ENCODE assay signal across 18 cellular contexts in the genomic region with DNA sequence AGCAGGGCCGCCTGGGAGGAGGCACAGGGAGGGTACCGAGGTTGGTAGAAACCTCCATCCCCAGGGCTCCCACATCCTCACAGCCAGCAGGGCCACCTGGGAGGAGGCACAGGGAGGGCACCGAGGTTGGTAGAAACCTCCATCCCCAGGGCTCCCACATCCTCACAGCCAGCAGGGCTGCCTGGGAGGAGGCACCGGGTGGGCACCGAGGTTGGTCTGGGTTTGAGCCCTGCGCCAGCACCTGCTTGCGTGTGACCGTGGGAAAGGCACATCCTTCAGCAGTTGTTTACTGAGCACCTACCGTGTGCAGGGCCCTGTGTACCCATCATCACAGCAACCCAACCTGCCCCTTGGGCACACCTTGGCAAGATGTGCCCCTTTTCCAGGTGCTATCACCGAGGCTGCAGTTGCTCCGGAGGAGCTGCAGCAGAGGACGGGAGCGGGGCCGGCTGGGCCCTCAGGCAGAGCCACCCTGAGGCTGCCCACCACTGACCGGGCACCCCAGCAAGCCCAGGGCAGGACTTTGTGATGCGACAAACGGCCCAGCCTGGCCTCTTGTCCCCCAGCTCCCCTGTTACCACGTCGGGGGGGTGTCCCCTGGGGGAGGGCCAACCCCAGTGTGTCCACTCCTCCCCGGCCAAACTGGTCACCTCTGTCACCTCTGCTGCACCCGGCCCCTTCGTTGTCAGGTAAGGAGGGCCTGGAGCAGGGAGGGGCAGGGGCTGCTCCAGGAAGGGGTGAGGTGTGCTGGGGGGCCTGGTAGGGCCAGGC. TPM values are rescaled to one million over a fixed set of nuclear protein-coding genes. Genes with fewer than 3 reads are reported as not detected.
DNase-seq lines count a peak whose midpoint lies in the region; ATAC-seq, FAIRE-seq and TF ChIP-seq lines count a peak whose summit lies in the region.
"Had no signal": no experiment of that assay in that cellular context is flagged by ENCODE, and none has a peak within 500 bp of the region (broad histone marks: within the 10 kb centered on the region; RNA-seq: fewer than 3 reads in every experiment).

No MANE protein-coding gene starts in this region.

- ATAC-seq in Right ventricle myocardium inferior (no peak), HepG2 (no peak), GM19463 (IDR thresholded peaks at IDR 0.05; ENCODE audit: unreplicated experiment) (no peak)
- ATAC-seq in stimulated activated memory B cell treated with anti-CD40 and anti-IgM and Interleukin-4, amounts not matched to agents 10 μg/mL and 1 μg/mL and 100 μg/mL, for 72 hours: peak; percentile 7
- ATAC-seq: A549 had no signal

- peaks cover 17% of the 10 kb centered on the region for H3K27me3 Mint-ChIP-seq in stimulated activated memory B cell treated with anti-CD40 and anti-IgM and Interleukin-4, amounts not matched to agents 10 μg/mL and 1 μg/mL and 100 μg/mL, for 72 hours
- no peaks in the 10 kb centered on the region for H3K27me3 Mint-ChIP-seq in activated naive CD4-positive, alpha-beta T cell treated with anti-CD3 and anti-CD28 coated beads for 36 hours (ENCODE audit: low read depth)
- H3K27me3 Mint-ChIP-seq: CD4-positive, alpha-beta T cell had no signal

- BruUV-seq in HepG2 (replicated peaks; lab: Mats Ljungman, UMichigan): no TSS peak

- no peaks in the 10 kb centered on the region for H3K79me2 ChIP-seq in HepG2 (ENCODE audit: insufficient read depth, low read length)

- H3K4me3 ChIP-seq in left ventricle myocardium inferior (no peak overlapping the region), NT2/D1 (ENCODE audit: insufficient read length, low read depth) (no peak overlapping the region), HepG2 (replicated peaks in 1 of 3; ENCODE audit: insufficient read depth in 1 of 3, low read depth in 2 of 3, low read length in 3 of 3) (no peak overlapping the region)
- H3K4me3 ChIP-seq: A549 had no signal

- intact Hi-C loops in Right ventricle myocardium inferior (cut with DNase I): no loop called here
- intact Hi-C loops in left ventricle myocardium inferior (cut with micrococcal nuclease): no loop called here
- intact Hi-C loops in HepG2 (cut with micrococcal nuclease; ENCODE audit: unreplicated experiment): no loop called here
- intact Hi-C loops in activated naive CD4-positive, alpha-beta T cell treated with anti-CD3 and anti-CD28 coated beads for 36 hours (cut with micrococcal nuclease): no loop called here

- TF ChIP-seq RAD21 in HepG2 (CRISPR knock-in tag; IDR thresholded peaks at IDR 0.05): no peak

- H3K27me3 ChIP-seq in left ventricle myocardium inferior (ENCODE audit: low read depth) (no peaks in the 10 kb centered on the region), NT2/D1 (ENCODE audit: insufficient read depth, insufficient read length) (no peaks in the 10 kb centered on the region), HepG2 (ENCODE audit: control insufficient read depth in 1 of 2, insufficient read depth in 2 of 2, low read length in 2 of 2) (peaks cover 4 to 51% of the 10 kb centered on the region in 2 experiments; a peak in 4 of 5 replicates)

- DNase-seq in Right ventricle myocardium inferior (ENCODE audit: missing footprints): peak; percentile 39
- DNase-seq in left ventricle myocardium inferior: no peak
- DNase-seq in NT2/D1 (ENCODE audit: low read depth, low spot score): no peak
- DNase-seq in HepG2 (ENCODE audit: low spot score): no peak
- DNase-seq in activated naive CD4-positive, alpha-beta T cell treated with anti-CD3 and anti-CD28 coated beads for 36 hours: no peak
- no peak for DNase-seq in kidney tubule cell (ENCODE audit: low spot score)
- DNase-seq: AML-193; CD4-positive, alpha-beta T cell; DMS153; DMS79 treated with DMSO at 0.1 percent for 48 hours; GF-D8; HCEC 1CT had no signal

- H3K4me2 ChIP-seq in HepG2 (ENCODE audit: low read depth, low read length): no peak overlapping the region
- H3K4me2 ChIP-seq: A549 had no signal

- no peak overlapping the region for H3K27ac Mint-ChIP-seq in stimulated activated memory B cell treated with anti-CD40 and anti-IgM and Interleukin-4, amounts not matched to agents 10 μg/mL and 1 μg/mL and 100 μg/mL, for 72 hours
- H3K27ac Mint-ChIP-seq in activated naive CD4-positive, alpha-beta T cell treated with anti-CD3 and anti-CD28 coated beads for 36 hours: no peak overlapping the region
- H3K27ac Mint-ChIP-seq: CD4-positive, alpha-beta T cell had no signal

- H3K9me3 ChIP-seq in left ventricle myocardium inferior (replicated peaks): no peaks in the 10 kb centered on the region
- H3K9me3 ChIP-seq in NT2/D1 (ENCODE audit: insufficient read depth, low read length): no peaks in the 10 kb centered on the region
- H3K9me3 ChIP-seq in HepG2 (ENCODE audit: low read length): no peaks in the 10 kb centered on the region
- H3K9me3 ChIP-seq: A549, Caco-2 had no signal

- TF ChIP-seq POLR2A in HepG2 (IDR thresholded peaks at IDR 0.05; ENCODE audit: insufficient read depth in 1 of 2, low read depth in 2 of 2, low read length in 2 of 2): no peak

- H4K20me1 ChIP-seq in HepG2 (ENCODE audit: insufficient read depth, low read length): no peaks in the 10 kb centered on the region

- CTCF ChIA-PET in HepG2 (lab: Yijun Ruan, JAX; ENCODE audit: low intra/inter-chr PET ratio, low total read pairs): no interaction called here
- CTCF ChIA-PET in activated naive CD4-positive, alpha-beta T cell treated with anti-CD3 and anti-CD28 coated beads for 36 hours (lab: Charles Lee): no interaction called here

- no peak for FAIRE-seq in HepG2 (lab: Jason Lieb, UNC)
- FAIRE-seq: A549 had no signal

- H3K4me1 ChIP-seq in left ventricle myocardium inferior (peaks cover 27% of the 10 kb centered on the region), NT2/D1 (ENCODE audit: insufficient read depth, insufficient read length) (peaks cover 13% of the 10 kb centered on the region), HepG2 (ENCODE audit: insufficient read depth, low read length) (peaks cover 52% of the 10 kb centered on the region)

- H3K9ac ChIP-seq in NT2/D1 (ENCODE audit: insufficient read length, low read depth) (peak overlapping the region; percentile 36), HepG2 (ENCODE audit: insufficient read depth, low read depth, low read length) (no peak overlapping the region)

- TF ChIP-seq CTCF in left ventricle myocardium inferior (IDR thresholded peaks at IDR 0.05; ENCODE audit: borderline replicate concordance) (no peak), HepG2 (CRISPR knock-in tag; IDR thresholded peaks at IDR 0.05) (no peak)

- no peak overlapping the region for H3K4me3 Mint-ChIP-seq in stimulated activated memory B cell treated with anti-CD40 and anti-IgM and Interleukin-4, amounts not matched to agents 10 μg/mL and 1 μg/mL and 100 μg/mL, for 72 hours
- no peak overlapping the region for H3K4me3 Mint-ChIP-seq in activated naive CD4-positive, alpha-beta T cell treated with anti-CD3 and anti-CD28 coated beads for 36 hours
- H3K4me3 Mint-ChIP-seq: CD4-positive, alpha-beta T cell had no signal

- H3K4me1 Mint-ChIP-seq in stimulated activated memory B cell treated with anti-CD40 and anti-IgM and Interleukin-4, amounts not matched to agents 10 μg/mL and 1 μg/mL and 100 μg/mL, for 72 hours: peaks cover 6% of the 10 kb centered on the region
- H3K4me1 Mint-ChIP-seq in activated naive CD4-positive, alpha-beta T cell treated with anti-CD3 and anti-CD28 coated beads for 36 hours (ENCODE audit: low read depth): peaks cover 2% of the 10 kb centered on the region

- H3K27ac ChIP-seq in left ventricle myocardium inferior (replicated peaks): no peak overlapping the region
- H3K27ac ChIP-seq in HepG2 (ENCODE audit: extremely low read length, insufficient read depth, low read length): no peak overlapping the region
- H3K27ac ChIP-seq: 22Rv1, A549, C4-2B had no signal

- TF ChIP-seq EP300 in HepG2 (IDR thresholded peaks at IDR 0.05; ENCODE audit: low read depth in 2 of 2, low read length in 2 of 2) (no peak), HepG2 (CRISPR knock-in tag; IDR thresholded peaks at IDR 0.05; ENCODE audit: borderline replicate concordance) (no peak)

- H2AFZ ChIP-seq in HepG2 (ENCODE audit: low read length): no peak overlapping the region

- no peaks in the 10 kb centered on the region for H3K36me3 Mint-ChIP-seq in stimulated activated memory B cell treated with anti-CD40 and anti-IgM and Interleukin-4, amounts not matched to agents 10 μg/mL and 1 μg/mL and 100 μg/mL, for 72 hours
- H3K36me3 Mint-ChIP-seq in activated naive CD4-positive, alpha-beta T cell treated with anti-CD3 and anti-CD28 coated beads for 36 hours (ENCODE audit: low read depth): no peaks in the 10 kb centered on the region

- POLR2A ChIA-PET in HepG2 (lab: Yijun Ruan, JAX): interaction anchor here (2.1 to 5.4 kb wide), 2 partner anchors 7 to 23 kb away, joined by 5 to 46 read pairs; a partner anchor contains a TSS

- no peaks in the 10 kb centered on the region for H3K9me3 Mint-ChIP-seq in stimulated activated memory B cell treated with anti-CD40 and anti-IgM and Interleukin-4, amounts not matched to agents 10 μg/mL and 1 μg/mL and 100 μg/mL, for 72 hours
- no peaks in the 10 kb centered on the region for H3K9me3 Mint-ChIP-seq in activated naive CD4-positive, alpha-beta T cell treated with anti-CD3 and anti-CD28 coated beads for 36 hours
- H3K9me3 Mint-ChIP-seq: CD4-positive, alpha-beta T cell had no signal

- H3K36me3 ChIP-seq in left ventricle myocardium inferior (no peaks in the 10 kb centered on the region), NT2/D1 (ENCODE audit: insufficient read depth, insufficient read length, low read length) (no peaks in the 10 kb centered on the region), HepG2 (replicated peaks in 1 of 2; ENCODE audit: control insufficient read depth in 1 of 2, insufficient read depth in 2 of 2, low read length in 2 of 2) (no peaks in the 10 kb centered on the region)

- WGBS in HepG2 (ENCODE audit: low lambda C conversion rate): 63% methylated on average over 14 of the region's 22 CpGs

- in situ Hi-C loops in HepG2 (cut with HindIII; ENCODE audit: extremely low pct_ligation_motif_present, low pct_unique_long_range_greater_than_20kb): no loop called here

RNA-seq across cellular contexts. Expression of a gene that starts 22.1 kb away (rescaled TPM):
- total RNA-seq in Right ventricle myocardium inferior (8.2 TPM), left ventricle myocardium inferior (12.5 TPM), HepG2 (2016; rRNA removed; fragmentation: Illumina TruSeq; extraction: Trizol) (18.1 and 27.1 TPM in 2 replicates)
- total RNA-seq in HepG2 (2016; cell fraction: cytosol; rRNA removed; fragmentation: Illumina TruSeq; extraction: Trizol; ENCODE audit: low read depth): 11.4 and 11.5 TPM in 2 replicates
- total RNA-seq in HepG2 (2016; cell fraction: insoluble cytoplasmic fraction; rRNA removed; fragmentation: Illumina TruSeq; extraction: Trizol): 18.2 and 24.7 TPM in 2 replicates
- total RNA-seq in HepG2 (2016; cell fraction: membrane; rRNA removed; fragmentation: Illumina TruSeq; extraction: Trizol): 21.9 and 22.1 TPM in 2 replicates
- 32.7 and 36.4 TPM in 2 replicates for total RNA-seq in HepG2 (2016; cell fraction: nucleus; rRNA removed; fragmentation: Illumina TruSeq; extraction: Trizol)
- 20.5 and 26.5 TPM in 2 replicates for polyA plus RNA-seq in HepG2 (2011; rRNA removed)
- 14.6 and 23.2 TPM in 2 replicates for polyA plus RNA-seq in HepG2 (2011; cell fraction: cytosol; rRNA removed)
- 50.0 and 59.1 TPM in 2 replicates for polyA plus RNA-seq in HepG2 (2011; cell fraction: nucleus; rRNA removed)
- 20.8 and 24.1 TPM in 2 replicates for polyA plus RNA-seq in HepG2 (2012)
- 5.0 and 5.2 TPM in 2 replicates for polyA plus RNA-seq in HepG2 (2016; cell fraction: cytosol; fragmentation: Illumina TruSeq; extraction: Trizol; ENCODE audit: low read depth)
- polyA plus RNA-seq in HepG2 (2016; cell fraction: insoluble cytoplasmic fraction; fragmentation: Illumina TruSeq; extraction: Trizol; ENCODE audit: low read depth): 24.2 and 30.6 TPM in 2 replicates
- polyA plus RNA-seq in HepG2 (2016; cell fraction: membrane; fragmentation: Illumina TruSeq; extraction: Trizol; ENCODE audit: low read depth): 6.9 and 8.0 TPM in 2 replicates
- polyA plus RNA-seq in HepG2 (2016; cell fraction: nucleus; fragmentation: Illumina TruSeq; extraction: Trizol; ENCODE audit: insufficient read depth, low read depth): 47.7 and 49.4 TPM in 2 replicates
- polyA minus RNA-seq in HepG2 (2011; rRNA and poly(A)+ RNA removed; ENCODE audit: low replicate concordance): 5.0 and 29.3 TPM in 2 replicates
- polyA minus RNA-seq in HepG2 (2011; cell fraction: cytosol; rRNA and poly(A)+ RNA removed): 11.4 and 16.2 TPM in 2 replicates
- 49.3 and 51.1 TPM in 2 replicates for polyA minus RNA-seq in HepG2 (2011; cell fraction: nucleus; rRNA and poly(A)+ RNA removed)
- under 1 TPM; 0.47 to 0.86 TPM for total RNA-seq in activated naive CD4-positive, alpha-beta T cell treated with anti-CD3 and anti-CD28 coated beads for 36 hours

RNA-seq across cellular contexts. Expression of a gene that starts 32.0 kb away (rescaled TPM):
- total RNA-seq in Right ventricle myocardium inferior: 48.2 TPM
- total RNA-seq in left ventricle myocardium inferior: 50.4 TPM
- total RNA-seq in HepG2 (2016; rRNA removed; fragmentation: Illumina TruSeq; extraction: Trizol): 2.8 and 4.0 TPM in 2 replicates
- 0.79 and 0.91 TPM in 2 replicates for total RNA-seq in HepG2 (2016; cell fraction: cytosol; rRNA removed; fragmentation: Illumina TruSeq; extraction: Trizol; ENCODE audit: low read depth)
- 2.6 and 3.4 TPM in 2 replicates for total RNA-seq in HepG2 (2016; cell fraction: insoluble cytoplasmic fraction; rRNA removed; fragmentation: Illumina TruSeq; extraction: Trizol)
- total RNA-seq in HepG2 (2016; cell fraction: membrane; rRNA removed; fragmentation: Illumina TruSeq; extraction: Trizol): 1.7 and 1.9 TPM in 2 replicates
- 3.8 and 4.8 TPM in 2 replicates for total RNA-seq in HepG2 (2016; cell fraction: nucleus; rRNA removed; fragmentation: Illumina TruSeq; extraction: Trizol)
- 1.8 and 2.0 TPM in 2 replicates for polyA plus RNA-seq in HepG2 (2011; rRNA removed)
- polyA plus RNA-seq in HepG2 (2011; cell fraction: cytosol; rRNA removed): 1.4 and 1.5 TPM in 2 replicates
- 5.0 and 5.9 TPM in 2 replicates for polyA plus RNA-seq in HepG2 (2011; cell fraction: nucleus; rRNA removed)
- 1.5 and 2.0 TPM in 2 replicates for polyA plus RNA-seq in HepG2 (2012)
- polyA plus RNA-seq in HepG2 (2016; cell fraction: cytosol; fragmentation: Illumina TruSeq; extraction: Trizol; ENCODE audit: low read depth): 0.28 and 0.36 TPM in 2 replicates
- polyA plus RNA-seq in HepG2 (2016; cell fraction: insoluble cytoplasmic fraction; fragmentation: Illumina TruSeq; extraction: Trizol; ENCODE audit: low read depth): 3.1 and 3.6 TPM in 2 replicates
- polyA plus RNA-seq in HepG2 (2016; cell fraction: membrane; fragmentation: Illumina TruSeq; extraction: Trizol; ENCODE audit: low read depth): 0.69 and 0.76 TPM in 2 replicates
- polyA plus RNA-seq in HepG2 (2016; cell fraction: nucleus; fragmentation: Illumina TruSeq; extraction: Trizol; ENCODE audit: insufficient read depth, low read depth): 4.2 and 4.4 TPM in 2 replicates
- 1.8 and 5.1 TPM in 2 replicates for polyA minus RNA-seq in HepG2 (2011; rRNA and poly(A)+ RNA removed; ENCODE audit: low replicate concordance)
- polyA minus RNA-seq in HepG2 (2011; cell fraction: cytosol; rRNA and poly(A)+ RNA removed): 0.79 and 1.4 TPM in 2 replicates
- 8.5 and 8.8 TPM in 2 replicates for polyA minus RNA-seq in HepG2 (2011; cell fraction: nucleus; rRNA and poly(A)+ RNA removed)
- total RNA-seq in activated naive CD4-positive, alpha-beta T cell treated with anti-CD3 and anti-CD28 coated beads for 36 hours: 1 to 10 TPM; 2.0 to 2.3 TPM

RNA-seq across cellular contexts. Expression of a gene that starts 37.1 kb away (rescaled TPM):
- total RNA-seq in Right ventricle myocardium inferior (1.8 TPM), left ventricle myocardium inferior (0.69 TPM), HepG2 (2016; rRNA removed; fragmentation: Illumina TruSeq; extraction: Trizol) (0.49 TPM in 1 of 2 replicates, not detected in the other)
- not detected in 2 replicates for total RNA-seq in HepG2 (2016; cell fraction: cytosol; rRNA removed; fragmentation: Illumina TruSeq; extraction: Trizol; ENCODE audit: low read depth)
- total RNA-seq in HepG2 (2016; cell fraction: insoluble cytoplasmic fraction; rRNA removed; fragmentation: Illumina TruSeq; extraction: Trizol): not detected in 2 replicates
- not detected in 2 replicates for total RNA-seq in HepG2 (2016; cell fraction: membrane; rRNA removed; fragmentation: Illumina TruSeq; extraction: Trizol)
- not detected in 2 replicates for total RNA-seq in HepG2 (2016; cell fraction: nucleus; rRNA removed; fragmentation: Illumina TruSeq; extraction: Trizol)
- polyA plus RNA-seq in HepG2 (2011; rRNA removed): 0.21 TPM in 1 of 2 replicates, not detected in the other
- polyA plus RNA-seq in HepG2 (2011; cell fraction: cytosol; rRNA removed): 0.05 TPM in 1 of 2 replicates, not detected in the other
- 0.77 and 1.2 TPM in 2 replicates for polyA plus RNA-seq in HepG2 (2011; cell fraction: nucleus; rRNA removed)
- not detected in 2 replicates for polyA plus RNA-seq in HepG2 (2012)
- not detected in 2 replicates for polyA plus RNA-seq in HepG2 (2016; cell fraction: cytosol; fragmentation: Illumina TruSeq; extraction: Trizol; ENCODE audit: low read depth)
- not detected in 2 replicates for polyA plus RNA-seq in HepG2 (2016; cell fraction: insoluble cytoplasmic fraction; fragmentation: Illumina TruSeq; extraction: Trizol; ENCODE audit: low read depth)
- polyA plus RNA-seq in HepG2 (2016; cell fraction: membrane; fragmentation: Illumina TruSeq; extraction: Trizol; ENCODE audit: low read depth): not detected in 2 replicates
- polyA plus RNA-seq in HepG2 (2016; cell fraction: nucleus; fragmentation: Illumina TruSeq; extraction: Trizol; ENCODE audit: insufficient read depth, low read depth): not detected in 2 replicates
- polyA minus RNA-seq in HepG2 (2011; rRNA and poly(A)+ RNA removed; ENCODE audit: low replicate concordance): 0.21 TPM in 1 of 2 replicates, not detected in the other
- not detected in 2 replicates for polyA minus RNA-seq in HepG2 (2011; cell fraction: cytosol; rRNA and poly(A)+ RNA removed)
- polyA minus RNA-seq in HepG2 (2011; cell fraction: nucleus; rRNA and poly(A)+ RNA removed): 0.62 TPM in 1 of 2 replicates, not detected in the other
- not detected for total RNA-seq in activated naive CD4-positive, alpha-beta T cell treated with anti-CD3 and anti-CD28 coated beads for 36 hours
- total RNA-seq: CD4-positive, alpha-beta T cell had no signal
